Comparison of ENCODE assay signal across 30 cellular contexts in genomic region chr12:93582351-93582750, GRCh38.
"Had no signal": no experiment of that assay in that cellular context is flagged by ENCODE, and none has a peak within 500 bp of the region (broad histone marks: within the 10 kb centered on the region; RNA-seq: fewer than 3 reads in every experiment).

No MANE protein-coding gene starts in this region.

- H3K4me1 ChIP-seq: ascending aorta, left lung, lower lobe of right lung, suprapubic skin, tibial artery had no signal

- H3K4me3 Mint-ChIP-seq: activated CD4-positive, alpha-beta memory T cell treated with anti-CD3 and anti-CD28 coated beads, Interleukin-2, amount 10 ng/mL, durations not matched to agents 7 days and 5 days; activated CD4-positive, alpha-beta T cell treated with anti-CD3 and anti-CD28 coated beads, Interleukin-2, amount 10 ng/mL, durations not matched to agents 24 days and 14 days; activated naive CD4-positive, alpha-beta T cell treated with anti-CD3 and anti-CD28 coated beads, Interleukin-2, amount 10 ng/mL, durations not matched to agents 7 days and 5 days; activated naive CD8-positive, alpha-beta T cell treated with anti-CD3 and anti-CD28 coated beads, Interleukin-2, amount 10 ng/mL, durations not matched to agents 7 days and 5 days; activated T-cell treated with anti-CD3 and anti-CD28 coated beads, Interleukin-2, amount 50 U/mL, for 24 hours; brain; effector memory CD8-positive, alpha-beta T cell; natural killer cell; neural progenitor cell had no signal

- H3K9me3 Mint-ChIP-seq: activated CD4-positive, alpha-beta memory T cell treated with anti-CD3 and anti-CD28 coated beads, Interleukin-2, amount 10 ng/mL, durations not matched to agents 7 days and 5 days; activated naive CD8-positive, alpha-beta T cell treated with anti-CD3 and anti-CD28 coated beads, Interleukin-2, amount 10 ng/mL, durations not matched to agents 7 days and 5 days; activated T-cell treated with anti-CD3 and anti-CD28 coated beads, Interleukin-2, amount 50 U/mL, for 24 hours; brain; effector memory CD8-positive, alpha-beta T cell; natural killer cell; neural progenitor cell had no signal

- H3K27me3 Mint-ChIP-seq: activated CD4-positive, alpha-beta memory T cell treated with anti-CD3 and anti-CD28 coated beads, Interleukin-2, amount 10 ng/mL, durations not matched to agents 7 days and 5 days; activated naive CD4-positive, alpha-beta T cell treated with anti-CD3 and anti-CD28 coated beads, Interleukin-2, amount 10 ng/mL, durations not matched to agents 7 days and 5 days; activated T-cell treated with anti-CD3 and anti-CD28 coated beads, Interleukin-2, amount 50 U/mL, for 24 hours; effector memory CD8-positive, alpha-beta T cell had no signal

- H3K4me1 Mint-ChIP-seq: brain, neural progenitor cell had no signal

- H3K4me2 ChIP-seq: neural progenitor cell had no signal

- H3K27ac Mint-ChIP-seq: activated CD4-positive, alpha-beta memory T cell treated with anti-CD3 and anti-CD28 coated beads, Interleukin-2, amount 10 ng/mL, durations not matched to agents 7 days and 5 days; activated CD4-positive, alpha-beta T cell treated with anti-CD3 and anti-CD28 coated beads, Interleukin-2, amount 10 ng/mL, durations not matched to agents 24 days and 14 days; activated naive CD4-positive, alpha-beta T cell treated with anti-CD3 and anti-CD28 coated beads, Interleukin-2, amount 10 ng/mL, durations not matched to agents 7 days and 5 days; activated naive CD8-positive, alpha-beta T cell treated with anti-CD3 and anti-CD28 coated beads, Interleukin-2, amount 10 ng/mL, durations not matched to agents 7 days and 5 days; activated T-cell treated with anti-CD3 and anti-CD28 coated beads, Interleukin-2, amount 50 U/mL, for 24 hours; brain; effector memory CD8-positive, alpha-beta T cell; natural killer cell; neural progenitor cell had no signal

- H3K9ac ChIP-seq: neural progenitor cell had no signal

- H3K4me3 ChIP-seq: ascending aorta, esophagus muscularis mucosa, heart right ventricle, left lung, lower lobe of right lung, neural progenitor cell, right atrium auricular region, suprapubic skin, tibial artery had no signal

- ATAC-seq: activated CD4-positive, CD25-positive, alpha-beta regulatory T cell treated with anti-CD3 and anti-CD28 coated beads, Interleukin-2, amount 50 U/mL, for 24 hours; effector memory CD8-positive, alpha-beta T cell; heart right ventricle; left lung; lower lobe of right lung; natural killer cell had no signal

- H2AFZ ChIP-seq: neural progenitor cell had no signal

- H3K36me3 ChIP-seq: left lung, lower lobe of right lung, neural progenitor cell, suprapubic skin, tibial artery had no signal

- H3K27me3 ChIP-seq: ascending aorta, esophagus muscularis mucosa, heart right ventricle, left lung, right atrium auricular region, suprapubic skin, tibial artery had no signal

- H3K27ac ChIP-seq: ascending aorta, esophagus muscularis mucosa, heart right ventricle, left lung, lower lobe of right lung, neural progenitor cell, right atrium auricular region, suprapubic skin, tibial artery, WERI-Rb-1 had no signal

- H3K9me3 ChIP-seq: ascending aorta, esophagus muscularis mucosa, heart right ventricle, left lung, lower lobe of right lung, right atrium auricular region, suprapubic skin, tibial artery had no signal

- DNase-seq: activated CD4-positive, alpha-beta memory T cell treated with anti-CD3 and anti-CD28 coated beads, Interleukin-2, amount 10 ng/mL, durations not matched to agents 7 days and 5 days; activated CD4-positive, alpha-beta T cell treated with anti-CD3 and anti-CD28 coated beads, Interleukin-2, amount 10 ng/mL, durations not matched to agents 24 days and 14 days; activated CD8-positive, alpha-beta memory T cell treated with anti-CD3 and anti-CD28 coated beads, Interleukin-2, amount 50 U/mL, for 48 hours; activated gamma-delta T cell; activated naive CD4-positive, alpha-beta T cell treated with anti-CD3 and anti-CD28 coated beads, Interleukin-2, amount 10 ng/mL, durations not matched to agents 7 days and 5 days; activated naive CD8-positive, alpha-beta T cell treated with anti-CD3 and anti-CD28 coated beads, Interleukin-2, amount 10 ng/mL, durations not matched to agents 7 days and 5 days; activated T-cell treated with anti-CD3 and anti-CD28 coated beads, Interleukin-2, amount 50 U/mL, for 24 hours; caudate nucleus; cortex of kidney; effector memory CD8-positive, alpha-beta T cell; foreskin melanocyte; heart right ventricle; left lung; lower lobe of right lung; mesendoderm; natural killer cell; occipital lobe; stimulated activated CD4-positive, alpha-beta T cell treated with anti-CD3 and anti-CD28 coated beads, Interleukin-15, amount 100 ng/mL, for 24 hours; stimulated activated CD4-positive, alpha-beta T cell treated with anti-CD3 and anti-CD28 coated beads, Interleukin-2, amount 100 ng/mL, for 24 hours; stimulated activated naive CD4-positive, alpha-beta T cell; T-helper 1 cell; tibial artery; WERI-Rb-1 had no signal
